Comparison of ENCODE assay signal across 1 cellular context in genomic region chr6:73523434-73524123, GRCh38.
TF ChIP-seq lines count a peak whose summit lies in the region.

No MANE protein-coding gene starts in this region.

TF ChIP-seq in GM12878, 131 proteins besides CTCF, POLR2A, EP300 and RAD21 (continues in another document):
- TF ChIP-seq CBX3 (IDR thresholded peaks at IDR 0.05; ENCODE audit: borderline replicate concordance, low read depth) (no peak), RAD51 (IDR thresholded peaks at IDR 0.05) (peak; percentile 85), ZNF384 (IDR thresholded peaks at IDR 0.05; ENCODE audit: borderline replicate concordance, low read depth, low read length) (no peak), POU2F2 (IDR thresholded peaks at IDR 0.05; ENCODE audit: borderline replicate concordance, low read depth, low read length) (peak; percentile 73; the same call in 2 of the 3 replicates), RB1 (IDR thresholded peaks at IDR 0.05; ENCODE audit: borderline replicate concordance) (peak; percentile 79; the same call in 1 of the 2 replicates), STAT1 (conservative IDR thresholded peaks at IDR 0.05) (no peak), FOXM1 (IDR thresholded peaks at IDR 0.05; ENCODE audit: low read depth, low read length) (no peak; the same call in 1 of the 2 replicates), KAT2A (conservative IDR thresholded peaks at IDR 0.05; ENCODE audit: control insufficient read depth, low read depth, low read length) (no peak), ZNF24 (IDR thresholded peaks at IDR 0.05) (no peak), CBX5 (IDR thresholded peaks at IDR 0.05; ENCODE audit: low read depth) (no peak), NKRF (conservative IDR thresholded peaks at IDR 0.05) (peak; percentile 74), USF1 (IDR thresholded peaks at IDR 0.05; ENCODE audit: borderline replicate concordance, extremely low read length, insufficient read depth, low read depth, low read length) (peak; percentile 70), ATF3 (IDR thresholded peaks at IDR 0.05; ENCODE audit: borderline replicate concordance, extremely low read depth, low read depth, low read length) (no peak), SMC3 (IDR thresholded peaks at IDR 0.05; ENCODE audit: borderline replicate concordance, low read length) (no peak), TARDBP (IDR thresholded peaks at IDR 0.05; ENCODE audit: borderline replicate concordance) (0 out of 2 replicates have a peak, but pooled peaks have one; percentile 16), MEF2B (IDR thresholded peaks at IDR 0.05; ENCODE audit: partially characterized antibody, poor library complexity, severe bottlenecking) (no peak), SPI1 (IDR thresholded peaks at IDR 0.05; ENCODE audit: borderline replicate concordance, insufficient read depth, low read depth, low read length) (peak; percentile 29; the same call in 1 of the 2 replicates), CEBPB (IDR thresholded peaks at IDR 0.05; ENCODE audit: borderline replicate concordance in 1 of 2, low read depth in 2 of 2, low read length in 2 of 2) (no peak), ZZZ3 (IDR thresholded peaks at IDR 0.05; ENCODE audit: control insufficient read depth, insufficient read length, low read depth) (no peak), NFIC (IDR thresholded peaks at IDR 0.05; ENCODE audit: low read depth, low read length) (0 out of 2 replicates have a peak, but pooled peaks have one; percentile 12), NR2F1 (conservative IDR thresholded peaks at IDR 0.05) (peak; percentile 88), HDGF (IDR thresholded peaks at IDR 0.05) (no peak), MLLT1 (IDR thresholded peaks at IDR 0.05) (peak; percentile 54), BACH1 (IDR thresholded peaks at IDR 0.05; ENCODE audit: borderline replicate concordance) (peak; percentile 82), RUNX3 (IDR thresholded peaks at IDR 0.05; ENCODE audit: low read length) (peak; percentile 53), CREB1 (IDR thresholded peaks at IDR 0.05; ENCODE audit: low read depth) (no peak; the same call in 1 of the 2 replicates), LARP7 (IDR thresholded peaks at IDR 0.05) (peak; percentile 87), E2F4 (IDR thresholded peaks at IDR 0.05; ENCODE audit: low read depth, low read length) (no peak), MEF2A (IDR thresholded peaks at IDR 0.05; ENCODE audit: insufficient read depth, low read depth, low read length) (peak; percentile 8; the same call in 1 of the 2 replicates), EGR1 (IDR thresholded peaks at IDR 0.05; ENCODE audit: borderline replicate concordance in 1 of 2, low read depth in 2 of 2, low read length in 2 of 2) (peak in 1 of 2 experiments; percentile 70; a peak in 2 of 3 replicates), E4F1 (IDR thresholded peaks at IDR 0.05; ENCODE audit: borderline replicate concordance, partially characterized antibody) (no peak), CHD4 (IDR thresholded peaks at IDR 0.05) (no peak), NR2C1 (IDR thresholded peaks at IDR 0.05) (no peak; the same call in 1 of the 2 replicates), TAF1 (IDR thresholded peaks at IDR 0.05; ENCODE audit: borderline replicate concordance, low read depth, low read length) (peak; percentile 70; the same call in 1 of the 2 replicates), GABPA (IDR thresholded peaks at IDR 0.05; ENCODE audit: low read depth) (peak; percentile 66), CREM (IDR thresholded peaks at IDR 0.05; ENCODE audit: low read depth) (no peak; the same call in 1 of the 2 replicates), ETV6 (conservative IDR thresholded peaks at IDR 0.05 in 1 of 2, IDR thresholded peaks at IDR 0.05 in 1 of 2; ENCODE audit: borderline replicate concordance in 1 of 2, low read depth in 1 of 2) (peak; percentile 58 to 98; a peak in 2 of 4 replicates), SUZ12 (IDR thresholded peaks at IDR 0.05; ENCODE audit: unreplicated experiment) (no peak), KLF5 (IDR thresholded peaks at IDR 0.05; ENCODE audit: partially characterized antibody) (no peak), POLR2AphosphoS2 (IDR thresholded peaks at IDR 0.05; ENCODE audit: low read depth, low read length) (0 out of 2 replicates have a peak, but pooled peaks have one; percentile 68)
- TF ChIP-seq, protein P1, sequence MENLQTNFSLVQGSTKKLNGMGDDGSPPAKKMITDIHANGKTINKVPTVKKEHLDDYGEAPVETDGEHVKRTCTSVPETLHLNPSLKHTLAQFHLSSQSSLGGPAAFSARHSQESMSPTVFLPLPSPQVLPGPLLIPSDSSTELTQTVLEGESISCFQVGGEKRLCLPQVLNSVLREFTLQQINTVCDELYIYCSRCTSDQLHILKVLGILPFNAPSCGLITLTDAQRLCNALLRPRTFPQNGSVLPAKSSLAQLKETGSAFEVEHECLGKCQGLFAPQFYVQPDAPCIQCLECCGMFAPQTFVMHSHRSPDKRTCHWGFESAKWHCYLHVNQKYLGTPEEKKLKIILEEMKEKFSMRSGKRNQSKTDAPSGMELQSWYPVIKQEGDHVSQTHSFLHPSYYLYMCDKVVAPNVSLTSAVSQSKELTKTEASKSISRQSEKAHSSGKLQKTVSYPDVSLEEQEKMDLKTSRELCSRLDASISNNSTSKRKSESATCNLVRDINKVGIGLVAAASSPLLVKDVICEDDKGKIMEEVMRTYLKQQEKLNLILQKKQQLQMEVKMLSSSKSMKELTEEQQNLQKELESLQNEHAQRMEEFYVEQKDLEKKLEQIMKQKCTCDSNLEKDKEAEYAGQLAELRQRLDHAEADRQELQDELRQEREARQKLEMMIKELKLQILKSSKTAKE (IDR thresholded peaks at IDR 0.05; ENCODE audit: low read depth, poor library complexity, severe bottlenecking) = peak; percentile 63
- TF ChIP-seq, protein P2, sequence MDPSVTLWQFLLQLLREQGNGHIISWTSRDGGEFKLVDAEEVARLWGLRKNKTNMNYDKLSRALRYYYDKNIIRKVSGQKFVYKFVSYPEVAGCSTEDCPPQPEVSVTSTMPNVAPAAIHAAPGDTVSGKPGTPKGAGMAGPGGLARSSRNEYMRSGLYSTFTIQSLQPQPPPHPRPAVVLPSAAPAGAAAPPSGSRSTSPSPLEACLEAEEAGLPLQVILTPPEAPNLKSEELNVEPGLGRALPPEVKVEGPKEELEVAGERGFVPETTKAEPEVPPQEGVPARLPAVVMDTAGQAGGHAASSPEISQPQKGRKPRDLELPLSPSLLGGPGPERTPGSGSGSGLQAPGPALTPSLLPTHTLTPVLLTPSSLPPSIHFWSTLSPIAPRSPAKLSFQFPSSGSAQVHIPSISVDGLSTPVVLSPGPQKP (IDR thresholded peaks at IDR 0.05; ENCODE audit: low read depth, low read length) = peak; percentile 66
- TF ChIP-seq, protein P3, sequence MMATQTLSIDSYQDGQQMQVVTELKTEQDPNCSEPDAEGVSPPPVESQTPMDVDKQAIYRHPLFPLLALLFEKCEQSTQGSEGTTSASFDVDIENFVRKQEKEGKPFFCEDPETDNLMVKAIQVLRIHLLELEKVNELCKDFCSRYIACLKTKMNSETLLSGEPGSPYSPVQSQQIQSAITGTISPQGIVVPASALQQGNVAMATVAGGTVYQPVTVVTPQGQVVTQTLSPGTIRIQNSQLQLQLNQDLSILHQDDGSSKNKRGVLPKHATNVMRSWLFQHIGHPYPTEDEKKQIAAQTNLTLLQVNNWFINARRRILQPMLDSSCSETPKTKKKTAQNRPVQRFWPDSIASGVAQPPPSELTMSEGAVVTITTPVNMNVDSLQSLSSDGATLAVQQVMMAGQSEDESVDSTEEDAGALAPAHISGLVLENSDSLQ (IDR thresholded peaks at IDR 0.05) = peak; percentile 71; the same call in 1 of the 2 replicates
- TF ChIP-seq, protein P4, sequence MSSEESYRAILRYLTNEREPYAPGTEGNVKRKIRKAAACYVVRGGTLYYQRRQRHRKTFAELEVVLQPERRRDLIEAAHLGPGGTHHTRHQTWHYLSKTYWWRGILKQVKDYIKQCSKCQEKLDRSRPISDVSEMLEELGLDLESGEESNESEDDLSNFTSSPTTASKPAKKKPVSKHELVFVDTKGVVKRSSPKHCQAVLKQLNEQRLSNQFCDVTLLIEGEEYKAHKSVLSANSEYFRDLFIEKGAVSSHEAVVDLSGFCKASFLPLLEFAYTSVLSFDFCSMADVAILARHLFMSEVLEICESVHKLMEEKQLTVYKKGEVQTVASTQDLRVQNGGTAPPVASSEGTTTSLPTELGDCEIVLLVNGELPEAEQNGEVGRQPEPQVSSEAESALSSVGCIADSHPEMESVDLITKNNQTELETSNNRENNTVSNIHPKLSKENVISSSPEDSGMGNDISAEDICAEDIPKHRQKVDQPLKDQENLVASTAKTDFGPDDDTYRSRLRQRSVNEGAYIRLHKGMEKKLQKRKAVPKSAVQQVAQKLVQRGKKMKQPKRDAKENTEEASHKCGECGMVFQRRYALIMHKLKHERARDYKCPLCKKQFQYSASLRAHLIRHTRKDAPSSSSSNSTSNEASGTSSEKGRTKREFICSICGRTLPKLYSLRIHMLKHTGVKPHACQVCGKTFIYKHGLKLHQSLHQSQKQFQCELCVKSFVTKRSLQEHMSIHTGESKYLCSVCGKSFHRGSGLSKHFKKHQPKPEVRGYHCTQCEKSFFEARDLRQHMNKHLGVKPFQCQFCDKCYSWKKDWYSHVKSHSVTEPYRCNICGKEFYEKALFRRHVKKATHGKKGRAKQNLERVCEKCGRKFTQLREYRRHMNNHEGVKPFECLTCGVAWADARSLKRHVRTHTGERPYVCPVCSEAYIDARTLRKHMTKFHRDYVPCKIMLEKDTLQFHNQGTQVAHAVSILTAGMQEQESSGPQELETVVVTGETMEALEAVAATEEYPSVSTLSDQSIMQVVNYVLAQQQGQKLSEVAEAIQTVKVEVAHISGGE (CRISPR knock-in tag; IDR thresholded peaks at IDR 0.05) = no peak
